In genomic region chr18:75350440-75350839, GRCh38 we compare ENCODE assay signal across 15 cellular contexts.
DNase-seq lines count a peak whose midpoint lies in the region; ATAC-seq, FAIRE-seq and TF ChIP-seq lines count a peak whose summit lies in the region.
"Had no signal": no experiment of that assay in that cellular context is flagged by ENCODE, and none has a peak within 500 bp of the region (broad histone marks: within the 10 kb centered on the region; RNA-seq: fewer than 3 reads in every experiment).

No MANE protein-coding gene starts in this region.

- H3K4me1 ChIP-seq in HUES6 (ENCODE audit: control insufficient read depth, insufficient read depth, low read length): peaks cover 17% of the 10 kb centered on the region
- H3K4me1 ChIP-seq in NT2/D1 (ENCODE audit: insufficient read depth, insufficient read length): no peaks in the 10 kb centered on the region
- peaks cover 2% of the 10 kb centered on the region in 2 donors for H3K4me1 ChIP-seq in small intestine (ENCODE audit: control insufficient read depth in 2 of 2, insufficient read depth in 1 of 2, low read depth in 1 of 2, low read length in 1 of 2)
- no peaks in the 10 kb centered on the region for H3K4me1 ChIP-seq in psoas muscle
- no peaks in the 10 kb centered on the region for H3K4me1 ChIP-seq in Caco-2
- H3K4me1 ChIP-seq: heart left ventricle, testis had no signal

- no peak for TF ChIP-seq CTCF in psoas muscle (IDR thresholded peaks at IDR 0.05)
- no peak for TF ChIP-seq CTCF in Caco-2 (IDR thresholded peaks at IDR 0.05; ENCODE audit: insufficient read depth in 1 of 2, low read depth in 1 of 2, low read length in 1 of 2, severe bottlenecking in 1 of 2, unreplicated experiment in 1 of 2)

- peaks cover 42% of the 10 kb centered on the region for H3K9me3 ChIP-seq in HUES6 (ENCODE audit: control insufficient read depth, insufficient read depth, low read depth, low read length)
- H3K9me3 ChIP-seq in NT2/D1 (ENCODE audit: insufficient read depth, low read length): peaks cover 33% of the 10 kb centered on the region
- no peaks in the 10 kb centered on the region for H3K9me3 ChIP-seq in small intestine (ENCODE audit: control insufficient read depth, low read depth)
- H3K9me3 ChIP-seq in psoas muscle: peaks cover 7% of the 10 kb centered on the region
- no peaks in the 10 kb centered on the region for H3K9me3 ChIP-seq in Caco-2
- H3K9me3 ChIP-seq: testis had no signal

- H3K27me3 ChIP-seq in HUES6 (ENCODE audit: control insufficient read depth, insufficient read depth, low read length): no peaks in the 10 kb centered on the region
- H3K27me3 ChIP-seq in NT2/D1 (ENCODE audit: insufficient read depth, insufficient read length): no peaks in the 10 kb centered on the region
- no peaks in the 10 kb centered on the region for H3K27me3 ChIP-seq in small intestine (ENCODE audit: control insufficient read depth in 2 of 2, insufficient read depth in 2 of 2, low read length in 2 of 2)
- no peaks in the 10 kb centered on the region for H3K27me3 ChIP-seq in psoas muscle (ENCODE audit: insufficient read depth in 3 of 3, low read length in 2 of 3)
- no peaks in the 10 kb centered on the region for H3K27me3 ChIP-seq in Caco-2 (replicated peaks; ENCODE audit: control insufficient read depth, insufficient read depth, low read length)
- H3K27me3 ChIP-seq: testis had no signal

- intact Hi-C loops in psoas muscle (cut with DNase I) (no loop called here), Caco-2 (cut with micrococcal nuclease; ENCODE audit: unreplicated experiment) (no loop called here)

- no peaks in the 10 kb centered on the region for H3K27me3 Mint-ChIP-seq in Caco-2 (ENCODE audit: insufficient read depth, unreplicated experiment)
- H3K27me3 Mint-ChIP-seq: activated CD4-positive, alpha-beta T cell treated with anti-CD3 and anti-CD28 coated beads, Interleukin-2, amount 10 ng/mL, durations not matched to agents 7 days and 5 days had no signal

- H3K27ac Mint-ChIP-seq in Caco-2 (ENCODE audit: unreplicated experiment): no peak overlapping the region
- H3K27ac Mint-ChIP-seq: activated CD4-positive, alpha-beta T cell treated with anti-CD3 and anti-CD28 coated beads, Interleukin-2, amount 10 ng/mL, durations not matched to agents 7 days and 5 days; activated naive CD4-positive, alpha-beta T cell treated with anti-CD3 and anti-CD28 coated beads, Interleukin-2, amount 10 ng/mL, durations not matched to agents 7 days and 5 days had no signal

- FAIRE-seq in small intestine (lab: Jason Lieb, UNC): no peak
- FAIRE-seq: GM18507, GM19239 had no signal

- H3K27ac ChIP-seq in HUES6 (ENCODE audit: low read depth, low read length): peak overlapping the region; percentile 39; the same call in 1 of the 2 replicates
- H3K27ac ChIP-seq in small intestine (ENCODE audit: low read depth in 1 of 2, low read length in 1 of 2): no peak overlapping the region
- H3K27ac ChIP-seq in psoas muscle: no peak overlapping the region
- H3K27ac ChIP-seq: heart left ventricle, testis had no signal

- no peaks in the 10 kb centered on the region for H3K4me1 Mint-ChIP-seq in Caco-2 (ENCODE audit: low read depth, unreplicated experiment)
- H3K4me1 Mint-ChIP-seq: activated CD4-positive, alpha-beta T cell treated with anti-CD3 and anti-CD28 coated beads, Interleukin-2, amount 10 ng/mL, durations not matched to agents 7 days and 5 days; activated naive CD4-positive, alpha-beta T cell treated with anti-CD3 and anti-CD28 coated beads, Interleukin-2, amount 10 ng/mL, durations not matched to agents 7 days and 5 days had no signal

- ATAC-seq in psoas muscle: no peak
- ATAC-seq: heart left ventricle had no signal

- CTCF ChIA-PET in Caco-2 (lab: Charles Lee): no interaction called here

- DNase-seq in NT2/D1 (ENCODE audit: low read depth, low spot score) (peak; percentile 44), iPS DF 19.7 (ENCODE audit: low read depth, low spot score) (peak; percentile 47), small intestine (peak; percentile 78), psoas muscle (no peak), MV-4-11 (lab: John Stamatoyannopoulos, UW) (no peak), Caco-2 (no peak)
- DNase-seq: activated CD4-positive, alpha-beta T cell treated with anti-CD3 and anti-CD28 coated beads, Interleukin-2, amount 10 ng/mL, durations not matched to agents 7 days and 5 days; activated naive CD4-positive, alpha-beta T cell treated with anti-CD3 and anti-CD28 coated beads, Interleukin-2, amount 10 ng/mL, durations not matched to agents 7 days and 5 days; heart left ventricle; NCI-H446; T-helper 9 cell; testis had no signal

- H3K9me3 Mint-ChIP-seq in Caco-2 (ENCODE audit: unreplicated experiment): no peaks in the 10 kb centered on the region

- WGBS in small intestine, 3 donors: 15 to 52% (median 32%) methylated on average over 3 of the region's 3 CpGs
- 80 to 90% (median 81%) methylated on average over 3 of the region's 3 CpGs for WGBS in psoas muscle, 3 donors

- no peaks in the 10 kb centered on the region for H3K36me3 Mint-ChIP-seq in Caco-2 (ENCODE audit: insufficient read depth, unreplicated experiment)
- H3K36me3 Mint-ChIP-seq: activated naive CD4-positive, alpha-beta T cell treated with anti-CD3 and anti-CD28 coated beads, Interleukin-2, amount 10 ng/mL, durations not matched to agents 7 days and 5 days had no signal

- no peak overlapping the region for H3K4me3 Mint-ChIP-seq in Caco-2 (ENCODE audit: unreplicated experiment)
- H3K4me3 Mint-ChIP-seq: activated CD4-positive, alpha-beta T cell treated with anti-CD3 and anti-CD28 coated beads, Interleukin-2, amount 10 ng/mL, durations not matched to agents 7 days and 5 days; activated naive CD4-positive, alpha-beta T cell treated with anti-CD3 and anti-CD28 coated beads, Interleukin-2, amount 10 ng/mL, durations not matched to agents 7 days and 5 days had no signal

- H3K9ac ChIP-seq in HUES6 (ENCODE audit: low read length) (no peak overlapping the region), NT2/D1 (ENCODE audit: insufficient read length, low read depth) (no peak overlapping the region)

- 0 out of 2 replicates have a peak overlapping the region, but pooled peaks have one; percentile 13 for H3K4me3 ChIP-seq in HUES6 (ENCODE audit: low read depth, low read length)
- H3K4me3 ChIP-seq in NT2/D1 (ENCODE audit: insufficient read length, low read depth): no peak overlapping the region
- H3K4me3 ChIP-seq in small intestine (ENCODE audit: low read depth in 1 of 2, low read length in 2 of 2): no peak overlapping the region
- no peak overlapping the region for H3K4me3 ChIP-seq in psoas muscle
- no peak overlapping the region for H3K4me3 ChIP-seq in Caco-2 (ENCODE audit: low read depth, low read length)
- H3K4me3 ChIP-seq: heart left ventricle, testis had no signal

- no TSS peak for BruUV-seq in Caco-2 (replicated peaks; lab: Mats Ljungman, UMichigan)

- POLR2A ChIA-PET in Caco-2 (lab: Charles Lee): no interaction called here

- H3K36me3 ChIP-seq in HUES6 (ENCODE audit: control insufficient read depth, insufficient read depth, low read length) (no peaks in the 10 kb centered on the region), NT2/D1 (ENCODE audit: insufficient read depth, insufficient read length, low read length) (no peaks in the 10 kb centered on the region), small intestine (ENCODE audit: control insufficient read depth in 2 of 2, insufficient read depth in 2 of 2, low read length in 2 of 2) (no peaks in the 10 kb centered on the region), psoas muscle (ENCODE audit: insufficient read depth in 1 of 2, low read depth in 1 of 2) (no peaks in the 10 kb centered on the region), Caco-2 (ENCODE audit: control insufficient read depth, insufficient read depth, low read length) (no peaks in the 10 kb centered on the region)
- H3K36me3 ChIP-seq: heart left ventricle had no signal

Comparison
In these comparisons a context has a peak if more than half of its experiments do, and no peak if none do; other contexts are left out.
1. DNase-seq: peak in NT2/D1 (single experiment), iPS DF 19.7 (single experiment) and small intestine (single experiment); none in psoas muscle (0 of 2), MV-4-11 (single experiment) and Caco-2 (0 of 2).